8 cellular contexts compared by ENCODE assay signal in the genomic region with DNA sequence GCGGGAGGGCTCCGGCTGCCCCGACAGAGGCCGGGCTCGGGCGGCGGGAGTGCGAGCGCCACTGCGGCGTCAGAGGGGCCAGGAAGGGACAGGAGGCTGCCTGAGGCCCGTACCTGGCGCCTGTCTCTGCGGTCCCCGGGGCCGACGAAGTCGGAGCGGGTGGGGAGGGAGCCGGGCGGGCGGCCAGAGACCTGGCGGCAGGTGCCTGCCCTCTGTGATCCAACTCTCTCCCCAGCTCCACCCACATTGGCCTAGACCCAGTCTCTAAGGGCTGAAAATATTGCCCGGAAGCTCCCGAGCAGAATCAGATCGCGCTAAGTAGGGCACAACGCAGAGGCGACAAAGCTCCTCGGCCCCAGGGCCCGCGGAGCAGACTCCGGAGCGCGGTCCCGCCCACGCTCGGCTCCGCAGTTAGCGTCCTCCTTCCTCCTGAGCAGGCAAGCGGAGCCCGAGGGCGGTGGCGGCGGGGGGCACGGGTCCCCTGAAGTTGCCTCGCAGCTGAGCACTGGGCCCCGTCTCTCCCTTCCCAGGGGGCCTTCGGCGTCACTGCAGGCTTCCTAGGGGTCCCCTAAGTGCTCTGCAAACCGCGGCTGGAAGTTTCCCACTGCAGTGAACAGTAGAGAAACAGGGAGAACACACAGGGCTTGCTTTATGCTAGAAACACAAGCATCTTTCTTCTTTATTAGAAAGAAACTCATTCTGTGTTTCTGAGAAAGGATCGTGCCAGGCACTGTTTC. TPM values are rescaled to one million over a fixed set of nuclear protein-coding genes. Genes with fewer than 3 reads are reported as not detected.
DNase-seq lines count a peak whose midpoint lies in the region; ATAC-seq, FAIRE-seq and TF ChIP-seq lines count a peak whose summit lies in the region.

TSS of gene MAN2A2 (plus strand) at position 307 of the 737 bp plus-strand sequence. CDS start 906 bp downstream, outside the sequence.

- H3K36me3 ChIP-seq in RWPE2 (ENCODE audit: low read depth): peaks cover 13% of the 10 kb centered on the region
- H3K36me3 ChIP-seq in neuronal stem cell (replicated peaks in 1 of 2; ENCODE audit: control insufficient read depth in 2 of 2, insufficient read depth in 2 of 2, low read length in 2 of 2): peaks cover 26 to 35% of the 10 kb centered on the region in 2 donors

- H3K27ac ChIP-seq in RWPE2 (ENCODE audit: poor library complexity, severe bottlenecking) (peak within 1 kb of the TSS; percentile 34), neuronal stem cell (replicated peaks; ENCODE audit: low read length) (peak within 1 kb of the TSS; percentile 75)

- H3K27me3 ChIP-seq in RWPE2 (ENCODE audit: insufficient read depth, poor library complexity, severe bottlenecking): no peaks in the 10 kb centered on the region
- peaks cover 0 to 5% (median 0%) of the 10 kb centered on the region in 3 experiments for H3K27me3 ChIP-seq in neuronal stem cell (ENCODE audit: control insufficient read depth in 3 of 3, insufficient read depth in 3 of 3, low read depth in 1 of 3, low read length in 3 of 3)

- no peak within 1 kb of the TSS for H4K91ac ChIP-seq in neuronal stem cell (ENCODE audit: low read depth, low read length, poor library complexity)

- TF ChIP-seq CTCF in RWPE2 (IDR thresholded peaks at IDR 0.05; ENCODE audit: poor library complexity, severe bottlenecking): no peak
- TF ChIP-seq CTCF in subcutaneous adipose tissue (IDR thresholded peaks at IDR 0.05; ENCODE audit: low read depth): no peak

- H2AFZ ChIP-seq in neuronal stem cell (ENCODE audit: low read length): peak within 1 kb of the TSS; percentile 95

- no peak within 1 kb of the TSS for H2AK5ac ChIP-seq in neuronal stem cell (ENCODE audit: low read depth, low read length)

- H3K9ac ChIP-seq in neuronal stem cell (ENCODE audit: low read depth, low read length, poor library complexity): peak within 1 kb of the TSS; percentile 89

- no peak within 1 kb of the TSS for H2BK5ac ChIP-seq in neuronal stem cell (ENCODE audit: low read length)

- peak within 1 kb of the TSS; percentile 90 for H3K23ac ChIP-seq in neuronal stem cell (ENCODE audit: low read depth, low read length, poor library complexity)

- peaks cover 5% of the 10 kb centered on the region for H3K4me1 ChIP-seq in RWPE2 (ENCODE audit: insufficient read depth, poor library complexity, severe bottlenecking)
- H3K4me1 ChIP-seq in neuronal stem cell (ENCODE audit: control insufficient read depth in 2 of 2, insufficient read depth in 1 of 2, low read depth in 1 of 2, low read length in 2 of 2): peaks cover 6 to 9% of the 10 kb centered on the region in 2 donors

- H4K8ac ChIP-seq in neuronal stem cell (ENCODE audit: low read depth, low read length): no peak within 1 kb of the TSS

- no peak within 1 kb of the TSS for H2BK15ac ChIP-seq in neuronal stem cell (ENCODE audit: low read length)

- no peaks in the 10 kb centered on the region for H3K79me1 ChIP-seq in neuronal stem cell (ENCODE audit: low read depth, low read length)

- no peak within 1 kb of the TSS for H2BK120ac ChIP-seq in neuronal stem cell (ENCODE audit: low read depth, low read length)

- ATAC-seq in GM19467 (IDR thresholded peaks at IDR 0.05; ENCODE audit: unreplicated experiment): peak; percentile 44
- peak; percentile 48 for ATAC-seq in RWPE2 (ENCODE audit: low read depth)

- peak within 1 kb of the TSS; percentile 86 for H3K14ac ChIP-seq in neuronal stem cell (ENCODE audit: low read length)

- H3K9me3 ChIP-seq in RWPE2 (ENCODE audit: severe bottlenecking): no peaks in the 10 kb centered on the region
- peaks cover 0 to 2% of the 10 kb centered on the region in 2 donors for H3K9me3 ChIP-seq in neuronal stem cell (replicated peaks in 1 of 2; ENCODE audit: control insufficient read depth in 2 of 2, insufficient read depth in 1 of 2, low read depth in 1 of 2, low read length in 2 of 2)

- DNase-seq in COLO668 (lab: John Stamatoyannopoulos, UW; ENCODE audit: unreplicated experiment): peak; percentile 78
- peak; percentile 45 for DNase-seq in HPDE6-E6E7 (ENCODE audit: extremely low spot score)
- peak; percentile 78 for DNase-seq in RWPE2 (ENCODE audit: low spot score)
- DNase-seq in activated gamma-delta T cell treated with anti-CD3 and anti-CD28 coated beads, Interleukin-2, amount 50 U/mL, for 16 hours (ENCODE audit: low read depth): peak; percentile 58
- peak; percentile 77 to 80 for DNase-seq in frontal cortex (ENCODE audit: low spot score in 2 of 2)
- DNase-seq in neuronal stem cell (ENCODE audit: low spot score): peak; percentile 37

- no CpG with 5 or more reads among the region's 53 CpGs for WGBS in neuronal stem cell (ENCODE audit: extremely low coverage in 2 of 2, insufficient read length in 2 of 2, insufficient replicate concordance in 1 of 2), 2 donors

- H2BK12ac ChIP-seq in neuronal stem cell (ENCODE audit: low read length): peak within 1 kb of the TSS; percentile 17

- H3K4me2 ChIP-seq in neuronal stem cell (ENCODE audit: insufficient read depth, low read length, poor library complexity, severe bottlenecking): peak within 1 kb of the TSS; percentile 86

- H3K4ac ChIP-seq in neuronal stem cell (ENCODE audit: low read length): no peak within 1 kb of the TSS

- H3K4me3 ChIP-seq in RWPE2 (ENCODE audit: severe bottlenecking): peak within 1 kb of the TSS; percentile 53
- peak within 1 kb of the TSS; percentile 58 to 93 for H3K4me3 ChIP-seq in neuronal stem cell (ENCODE audit: low read length in 2 of 2)

- H3K18ac ChIP-seq in neuronal stem cell (ENCODE audit: low read length): peak within 1 kb of the TSS; percentile 98

- FAIRE-seq in frontal cortex (lab: Jason Lieb, UNC): no peak

RNA-seq across cellular contexts. Expression of gene MAN2A2, which starts in this region (rescaled TPM):
- 22.4 TPM for total RNA-seq in frontal cortex
- 41.6 TPM for polyA plus RNA-seq in neuronal stem cell (2013, experiment 1 of 2)
- 37.8 TPM for polyA plus RNA-seq in neuronal stem cell (2013, experiment 2 of 2)
- total RNA-seq in subcutaneous adipose tissue: 100 to 1,000 TPM in 1 of 4 donors, 10 to 100 TPM in 3; 46.6 to 104 (median 48.2) TPM

Comparison
In these comparisons a context has a peak if more than half of its experiments do, and no peak if none do; other contexts are left out.
1. Peak in every context shown above with its lines: DNase-seq, ATAC-seq, H3K4me3 ChIP-seq and H3K27ac ChIP-seq.